Comparison of ENCODE assay signal across 8 cellular contexts in genomic region chr6:27517928-27518787, GRCh38. TPM values are rescaled to one million over a fixed set of nuclear protein-coding genes. Genes with fewer than 3 reads are reported as not detected.
A peak's percentile ranks its signal among the peaks of the same experiment; 100 is the strongest.
DNase-seq lines count a peak whose midpoint lies in the region; ATAC-seq and TF ChIP-seq lines count a peak whose summit lies in the region.

No MANE protein-coding gene starts in this region.

- ATAC-seq in GM23338 (peak; percentile 28), Panc1 (peak; percentile 70), HG02759 (IDR thresholded peaks at IDR 0.05; ENCODE audit: unreplicated experiment) (no peak), HG02884 (IDR thresholded peaks at IDR 0.05; ENCODE audit: unreplicated experiment) (no peak)

- H3K27ac Mint-ChIP-seq in GM23338 (no peak overlapping the region), nephron (peak overlapping the region; percentile 74 to 81 (median 78))

- in situ Hi-C loops in Panc1 (cut with HindIII; ENCODE audit: low pct_unique_long_range_greater_than_20kb, low sequenced_read_pairs) = no loop called here

- no peaks in the 10 kb centered on the region for H3K79me2 ChIP-seq in GM23338 (replicated peaks; ENCODE audit: insufficient read depth)

- H3K9me3 ChIP-seq in Panc1 (ENCODE audit: control insufficient read depth, insufficient read depth, low read depth, low read length) = no peaks in the 10 kb centered on the region
- H3K9me3 ChIP-seq in ectodermal cell (ENCODE audit: control insufficient read depth, low read length) = no peaks in the 10 kb centered on the region

- H3F3A ChIP-seq in GM23338 (replicated peaks; ENCODE audit: low read depth) = no peaks in the 10 kb centered on the region

- H3K27ac ChIP-seq in GM23338 (ENCODE audit: low read depth) (no peak overlapping the region), Panc1 (ENCODE audit: low read length) (peak overlapping the region; percentile 20; the same call in 1 of the 2 replicates), ectodermal cell (ENCODE audit: insufficient read depth, low read depth, low read length, poor library complexity, severe bottlenecking) (no peak overlapping the region)

- H3K4me3 Mint-ChIP-seq in GM23338 = peak overlapping the region; percentile 87
- H3K4me3 Mint-ChIP-seq in nephron = peak overlapping the region; percentile 83 to 88 (median 85)

- no TSS peak for BruUV-seq in Panc1 (replicated peaks; lab: Mats Ljungman, UMichigan)

- peaks cover 5% of the 10 kb centered on the region; the same call in 1 of the 2 replicates for H3K4me1 ChIP-seq in GM23338 (ENCODE audit: insufficient read depth)
- H3K4me1 ChIP-seq in Panc1 (ENCODE audit: control insufficient read depth, insufficient read depth, low read length) = peaks cover 10% of the 10 kb centered on the region
- H3K4me1 ChIP-seq in ectodermal cell (ENCODE audit: control insufficient read depth, insufficient read depth, low read length) = no peaks in the 10 kb centered on the region

- WGBS in ectodermal cell, 2 experiments = 70 to 75% methylated on average over 12 of the region's 12 CpGs

- POLR2A ChIA-PET in Panc1 (lab: Charles Lee) = interaction anchor here (1.0 kb wide), 1 partner anchor 11 kb away, joined by 4 read pairs; no protein-coding TSS in a partner anchor

- H3K36me3 ChIP-seq in GM23338 (ENCODE audit: insufficient read depth) (no peaks in the 10 kb centered on the region), Panc1 (ENCODE audit: control insufficient read depth, insufficient read depth, low read length) (no peaks in the 10 kb centered on the region), ectodermal cell (ENCODE audit: control insufficient read depth, insufficient read depth, low read length) (no peaks in the 10 kb centered on the region)

- no peaks in the 10 kb centered on the region for H4K20me1 ChIP-seq in GM23338 (replicated peaks; ENCODE audit: insufficient read depth)

- CTCF ChIA-PET in Panc1 (lab: Charles Lee) = interaction anchor here (0.9 to 2.0 kb wide), 6 partner anchors 13 to 234 kb away, joined by 3 to 5 read pairs (median 4); no protein-coding TSS in a partner anchor

- peak overlapping the region; percentile 85 for H2AFZ ChIP-seq in GM23338

- H3K27me3 ChIP-seq in GM23338 (ENCODE audit: insufficient read depth) (peaks cover 43% of the 10 kb centered on the region), Panc1 (ENCODE audit: control insufficient read depth, insufficient read depth, low read length) (peaks cover 13% of the 10 kb centered on the region; the same call in 1 of the 2 replicates), ectodermal cell (ENCODE audit: control insufficient read depth, insufficient read depth, low read length, poor library complexity, severe bottlenecking) (peaks cover 41% of the 10 kb centered on the region)

- H3K36me3 Mint-ChIP-seq in GM23338 (ENCODE audit: low read depth) = no peaks in the 10 kb centered on the region; the same call in 2 of the 3 replicates
- no peaks in the 10 kb centered on the region for H3K36me3 Mint-ChIP-seq in nephron (ENCODE audit: low read depth)

- H3K27me3 Mint-ChIP-seq in GM23338 (ENCODE audit: insufficient read depth, low read depth, poor library complexity) = peaks cover 24% of the 10 kb centered on the region
- peaks cover 41% of the 10 kb centered on the region for H3K27me3 Mint-ChIP-seq in nephron (ENCODE audit: low read depth)

- DNase-seq in AML-193 (lab: John Stamatoyannopoulos, UW) = peak; percentile 49 to 60
- no peak for DNase-seq in GM23338 (ENCODE audit: low spot score)
- DNase-seq in Panc1 (ENCODE audit: low read depth, low spot score) = no peak
- DNase-seq in kidney glomerular epithelial cell (lab: John Stamatoyannopoulos, UW) = no peak

- peak overlapping the region; percentile 78 for H3K4me2 ChIP-seq in GM23338

- H3K4me1 Mint-ChIP-seq in GM23338 (peaks cover 4% of the 10 kb centered on the region), nephron (peaks cover 4% of the 10 kb centered on the region)

- TF ChIP-seq CTCF in GM23338 (conservative IDR thresholded peaks at IDR 0.05; ENCODE audit: low read depth in 2 of 2) (no peak), Panc1 (IDR thresholded peaks at IDR 0.05) (no peak), nephron (IDR thresholded peaks at IDR 0.05; ENCODE audit: unreplicated experiment in 3 of 3) (no peak)

- H3K4me3 ChIP-seq in GM23338 (peak overlapping the region; percentile 74), Panc1 (ENCODE audit: low read depth in 2 of 2, low read length in 2 of 2) (peak overlapping the region; percentile 93 to 95), ectodermal cell (ENCODE audit: insufficient read depth, low read depth, low read length) (peak overlapping the region; percentile 94)

- intact Hi-C loops in Panc1 (cut with micrococcal nuclease; ENCODE audit: unreplicated experiment) = loop anchor here (2.0 to 5.0 kb wide), 3 partner anchors 75 to 329 kb away; no protein-coding TSS in a partner anchor

- H3K9me2 ChIP-seq in GM23338 (ENCODE audit: insufficient read depth) = no peaks in the 10 kb centered on the region

- H3K9me3 Mint-ChIP-seq in GM23338 = no peaks in the 10 kb centered on the region; the same call in 2 of the 3 replicates
- no peaks in the 10 kb centered on the region for H3K9me3 Mint-ChIP-seq in nephron

TF ChIP-seq in GM23338, 12 proteins besides CTCF, POLR2A, EP300 and RAD21:
- no peak for TF ChIP-seq JUNB (IDR thresholded peaks at IDR 0.05; ENCODE audit: unreplicated experiment)
- TF ChIP-seq ZNF462 (CRISPR knock-in tag; IDR thresholded peaks at IDR 0.05) = no peak
- no peak for TF ChIP-seq ZNF331 (CRISPR knock-in tag; IDR thresholded peaks at IDR 0.05; ENCODE audit: low read depth)

RNA-seq across cellular contexts. Expression of gene ZNF184, which starts 45.3 kb away (rescaled TPM):
- 7.7 and 10.6 TPM in 2 replicates for total RNA-seq in GM23338 (2014; rRNA removed; shearing (Covaris generic))
- polyA plus RNA-seq in GM23338 (2016; fragmentation: Nextera tagmentation; extraction: Ambion mirVana) = 4.9 and 6.0 TPM in 2 replicates
- 7.8 TPM for total RNA-seq in Panc1 (2021; ENCODE audit: unreplicated experiment)
- 3.0 TPM for polyA plus RNA-seq in Panc1 (2012; ENCODE audit: insufficient read length)
- polyA plus RNA-seq in ectodermal cell (2013, experiment 1 of 4) = 13.8 TPM
- 12.8 TPM for polyA plus RNA-seq in ectodermal cell (2013, experiment 2 of 4)
- polyA plus RNA-seq in ectodermal cell (2013, experiment 3 of 4) = 12.4 TPM
- 13.2 TPM for polyA plus RNA-seq in ectodermal cell (2013, experiment 4 of 4)

Comparison
In these comparisons a context has a peak if more than half of its experiments do, and no peak if none do; other contexts are left out.
1. DNase-seq: peak in AML-193 (2 of 2); none in GM23338 (single experiment), Panc1 (single experiment) and kidney glomerular epithelial cell (single experiment).
2. ATAC-seq: peak in GM23338 (single experiment) and Panc1 (single experiment); none in HG02759 (single experiment) and HG02884 (single experiment).
3. Peak in every context shown above with its lines, with median percentiles within 50 percentile points of each other: H3K4me3 ChIP-seq.